24 cellular contexts compared by ENCODE assay signal in the genomic region with DNA sequence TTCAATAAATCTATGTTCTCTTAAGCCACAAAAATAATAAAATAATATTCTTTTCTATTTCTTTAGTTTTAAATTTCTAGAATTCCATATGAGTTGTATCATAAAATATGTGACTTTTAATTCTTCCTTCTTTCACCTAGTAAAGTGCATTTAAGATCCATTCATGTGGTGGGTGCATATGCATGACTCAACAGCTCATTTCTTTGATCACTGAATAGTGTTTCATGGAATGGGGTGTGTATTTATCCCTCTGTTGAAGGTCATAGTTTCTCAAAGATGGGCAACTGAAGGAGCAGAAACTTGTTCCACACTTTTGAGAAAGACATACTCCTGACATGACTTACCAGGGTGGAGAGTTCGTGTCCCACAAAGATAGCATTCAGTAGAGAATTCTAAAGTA.
"Had no signal": no experiment of that assay in that cellular context is flagged by ENCODE, and none has a peak within 500 bp of the region (broad histone marks: within the 10 kb centered on the region; RNA-seq: fewer than 3 reads in every experiment).

No MANE protein-coding gene starts in this region.

- H3K27ac ChIP-seq: coronary artery, neutrophil, parathyroid adenoma, sigmoid colon, thoracic aorta, tibial nerve, upper lobe of left lung had no signal

- H3K4me3 ChIP-seq: coronary artery, lung, sigmoid colon, thoracic aorta, tibial nerve, upper lobe of left lung had no signal

- H3K4me1 Mint-ChIP-seq: memory B cell; neural crest cell; stimulated activated memory B cell treated with anti-CD40 and anti-IgM and Interleukin-4, amounts not matched to agents 10 μg/mL and 1 μg/mL and 100 μg/mL, for 72 hours had no signal

- FAIRE-seq: endothelial cell of umbilical vein, kidney, urothelium cell line had no signal

- H3K36me3 Mint-ChIP-seq: memory B cell; stimulated activated memory B cell treated with anti-CD40 and anti-IgM and Interleukin-4, amounts not matched to agents 10 μg/mL and 1 μg/mL and 100 μg/mL, for 72 hours had no signal

- H3K4me1 ChIP-seq: parathyroid adenoma, sigmoid colon, tibial nerve, upper lobe of left lung had no signal

- H3K27me3 Mint-ChIP-seq: memory B cell; natural killer cell treated with Interleukin-12 subunit alpha and Interleukin-12 subunit beta and Interleukin-15 and Interleukin-18, amount 100 ng/mL, for 72 hours; progenitor cell of endocrine pancreas; stimulated activated memory B cell treated with anti-CD40 and anti-IgM and Interleukin-4, amounts not matched to agents 10 μg/mL and 1 μg/mL and 100 μg/mL, for 72 hours had no signal

- H2AFZ ChIP-seq: parathyroid adenoma had no signal

- DNase-seq: dermis blood vessel endothelial cell; effector memory CD4-positive, alpha-beta T cell; head of caudate nucleus; kidney; right cardiac atrium; sigmoid colon; stimulated activated CD4-positive, alpha-beta T cell treated with anti-CD3 and anti-CD28 coated beads, Interleukin-4, amount 100 ng/mL, for 4 hours; stimulated activated naive CD8-positive, alpha-beta T cell treated with anti-CD3 and anti-CD28 coated beads, Interleukin-15, Interleukin-2, amounts not matched to agents 100 U/mL and 50 U/mL, for 24 hours; substantia nigra; upper lobe of left lung had no signal

- H3K27me3 ChIP-seq: neutrophil, sigmoid colon, tibial nerve, upper lobe of left lung had no signal

- H3K79me2 ChIP-seq: parathyroid adenoma had no signal

- H3K9ac ChIP-seq: parathyroid adenoma had no signal

- H3K36me3 ChIP-seq: neutrophil, sigmoid colon, thoracic aorta, tibial nerve, upper lobe of left lung had no signal

- ATAC-seq: left lobe of liver; natural killer cell treated with Interleukin-12 subunit alpha and Interleukin-12 subunit beta and Interleukin-15 and Interleukin-18, amount 100 ng/mL, for 72 hours; right cardiac atrium; stimulated activated memory B cell treated with anti-CD40 and anti-IgM and Interleukin-4, amounts not matched to agents 10 μg/mL and 1 μg/mL and 100 μg/mL, for 72 hours; stimulated activated naive CD8-positive, alpha-beta T cell treated with anti-CD3 and anti-CD28 coated beads, Interleukin-15, Interleukin-2, amounts not matched to agents 100 U/mL and 50 U/mL, for 24 hours had no signal

- H3K4me3 Mint-ChIP-seq: memory B cell; natural killer cell treated with Interleukin-12 subunit alpha and Interleukin-12 subunit beta and Interleukin-15 and Interleukin-18, amount 100 ng/mL, for 72 hours; neural crest cell; stimulated activated memory B cell treated with anti-CD40 and anti-IgM and Interleukin-4, amounts not matched to agents 10 μg/mL and 1 μg/mL and 100 μg/mL, for 72 hours had no signal

- H3K9me3 ChIP-seq: neutrophil, sigmoid colon, tibial nerve had no signal

- H3K27ac Mint-ChIP-seq: memory B cell; natural killer cell treated with Interleukin-12 subunit alpha and Interleukin-12 subunit beta and Interleukin-15 and Interleukin-18, amount 100 ng/mL, for 72 hours; progenitor cell of endocrine pancreas; stimulated activated memory B cell treated with anti-CD40 and anti-IgM and Interleukin-4, amounts not matched to agents 10 μg/mL and 1 μg/mL and 100 μg/mL, for 72 hours had no signal
